In the genomic region with DNA sequence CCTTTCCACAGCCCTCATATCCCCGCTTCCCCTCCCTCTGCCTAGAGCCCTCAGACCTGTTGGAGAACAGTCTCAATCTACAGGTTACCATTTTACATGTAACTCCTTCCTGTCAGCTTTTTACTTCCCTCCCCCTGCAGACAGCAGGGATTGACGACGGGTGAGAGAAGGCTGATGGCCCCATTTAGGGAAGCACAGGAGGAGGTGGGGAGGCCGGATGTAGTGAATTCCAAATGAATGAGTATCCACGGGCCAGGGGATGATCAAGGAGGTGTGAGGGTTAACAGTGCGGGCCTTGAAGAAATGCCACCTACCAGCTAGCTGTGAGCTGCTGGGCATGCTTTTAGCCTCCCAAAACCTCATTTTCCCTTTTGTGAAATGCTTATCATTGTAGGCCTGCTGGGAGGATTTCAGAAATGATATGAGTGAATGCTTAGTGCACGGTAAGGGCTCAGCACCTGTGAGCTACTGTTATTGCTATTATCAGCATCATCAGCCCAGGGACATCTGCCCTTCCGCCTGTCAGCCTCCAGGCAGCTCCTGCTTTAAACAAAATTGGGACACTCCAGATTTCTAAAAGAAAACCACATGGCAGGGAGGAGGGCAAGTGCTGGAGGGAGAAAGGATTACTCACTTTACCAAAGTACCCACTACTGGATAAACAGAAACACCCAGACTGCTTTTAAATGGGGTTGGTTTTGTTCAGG, we compare ENCODE assay signal across 2 cellular contexts.
A peak's percentile ranks its signal among the peaks of the same experiment; 100 is the strongest.
TF ChIP-seq lines count a peak whose summit lies in the region.

No MANE protein-coding gene starts in this region.

TF ChIP-seq in A549, 52 proteins besides CTCF, POLR2A, EP300 and RAD21:
- TF ChIP-seq, protein P1, sequence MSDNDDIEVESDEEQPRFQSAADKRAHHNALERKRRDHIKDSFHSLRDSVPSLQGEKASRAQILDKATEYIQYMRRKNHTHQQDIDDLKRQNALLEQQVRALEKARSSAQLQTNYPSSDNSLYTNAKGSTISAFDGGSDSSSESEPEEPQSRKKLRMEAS (IDR thresholded peaks at IDR 0.05): no peak
- TF ChIP-seq SMC3 (IDR thresholded peaks at IDR 0.05) (no peak), JUNB (IDR thresholded peaks at IDR 0.05) (no peak), TP53 (CRISPR knock-in tag; IDR thresholded peaks at IDR 0.05) (no peak), ESRRA (IDR thresholded peaks at IDR 0.05; ENCODE audit: borderline replicate concordance, low read length) (no peak), HOXB13 (CRISPR knock-in tag; IDR thresholded peaks at IDR 0.05; ENCODE audit: low read depth) (no peak), NFE2L2 (conservative IDR thresholded peaks at IDR 0.05; ENCODE audit: low read length) (no peak), EHF (CRISPR knock-in tag; IDR thresholded peaks at IDR 0.05) (no peak), MYC (IDR thresholded peaks at IDR 0.05; ENCODE audit: borderline replicate concordance, low read length) (no peak), MAZ (IDR thresholded peaks at IDR 0.05; ENCODE audit: borderline replicate concordance, low read depth, low read length) (no peak)
- TF ChIP-seq, protein P2, sequence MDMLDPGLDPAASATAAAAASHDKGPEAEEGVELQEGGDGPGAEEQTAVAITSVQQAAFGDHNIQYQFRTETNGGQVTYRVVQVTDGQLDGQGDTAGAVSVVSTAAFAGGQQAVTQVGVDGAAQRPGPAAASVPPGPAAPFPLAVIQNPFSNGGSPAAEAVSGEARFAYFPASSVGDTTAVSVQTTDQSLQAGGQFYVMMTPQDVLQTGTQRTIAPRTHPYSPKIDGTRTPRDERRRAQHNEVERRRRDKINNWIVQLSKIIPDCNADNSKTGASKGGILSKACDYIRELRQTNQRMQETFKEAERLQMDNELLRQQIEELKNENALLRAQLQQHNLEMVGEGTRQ (IDR thresholded peaks at IDR 0.05): no peak
- TF ChIP-seq, protein P3, sequence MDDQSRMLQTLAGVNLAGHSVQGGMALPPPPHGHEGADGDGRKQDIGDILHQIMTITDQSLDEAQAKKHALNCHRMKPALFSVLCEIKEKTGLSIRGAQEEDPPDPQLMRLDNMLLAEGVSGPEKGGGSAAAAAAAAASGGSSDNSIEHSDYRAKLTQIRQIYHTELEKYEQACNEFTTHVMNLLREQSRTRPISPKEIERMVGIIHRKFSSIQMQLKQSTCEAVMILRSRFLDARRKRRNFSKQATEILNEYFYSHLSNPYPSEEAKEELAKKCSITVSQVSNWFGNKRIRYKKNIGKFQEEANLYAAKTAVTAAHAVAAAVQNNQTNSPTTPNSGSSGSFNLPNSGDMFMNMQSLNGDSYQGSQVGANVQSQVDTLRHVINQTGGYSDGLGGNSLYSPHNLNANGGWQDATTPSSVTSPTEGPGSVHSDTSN (IDR thresholded peaks at IDR 0.05): no peak

TF ChIP-seq in SK-N-SH, 30 proteins besides CTCF, POLR2A, EP300 and RAD21:
- no peak for TF ChIP-seq FOSL2 (IDR thresholded peaks at IDR 0.05; ENCODE audit: borderline replicate concordance, low read depth)
- 0 out of 2 replicates have a peak, but pooled peaks have one; percentile 30 for TF ChIP-seq SIN3A (IDR thresholded peaks at IDR 0.05; ENCODE audit: borderline replicate concordance, low read depth, low read length)
- no peak for TF ChIP-seq POLR2AphosphoS5 (IDR thresholded peaks at IDR 0.05; ENCODE audit: low read depth, low read length)
- TF ChIP-seq, protein P4, sequence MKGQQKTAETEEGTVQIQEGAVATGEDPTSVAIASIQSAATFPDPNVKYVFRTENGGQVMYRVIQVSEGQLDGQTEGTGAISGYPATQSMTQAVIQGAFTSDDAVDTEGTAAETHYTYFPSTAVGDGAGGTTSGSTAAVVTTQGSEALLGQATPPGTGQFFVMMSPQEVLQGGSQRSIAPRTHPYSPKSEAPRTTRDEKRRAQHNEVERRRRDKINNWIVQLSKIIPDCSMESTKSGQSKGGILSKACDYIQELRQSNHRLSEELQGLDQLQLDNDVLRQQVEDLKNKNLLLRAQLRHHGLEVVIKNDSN (IDR thresholded peaks at IDR 0.05; ENCODE audit: borderline replicate concordance, low read depth): 0 out of 2 replicates have a peak, but pooled peaks have one; percentile 7
- TF ChIP-seq, protein P3 (IDR thresholded peaks at IDR 0.05): peak; percentile 52
- 0 out of 2 replicates have a peak, but pooled peaks have one; percentile 19 for TF ChIP-seq TEAD4 (IDR thresholded peaks at IDR 0.05; ENCODE audit: borderline replicate concordance, insufficient read depth)
- TF ChIP-seq, protein P1 (IDR thresholded peaks at IDR 0.05; ENCODE audit: low read depth): 0 out of 2 replicates have a peak, but pooled peaks have one; percentile 38
- TF ChIP-seq EZH2phosphoT487 (IDR thresholded peaks at IDR 0.05; ENCODE audit: borderline replicate concordance, low read depth): no peak
- TF ChIP-seq, protein P2 (IDR thresholded peaks at IDR 0.05; ENCODE audit: borderline replicate concordance, low read depth, low read length): no peak
- TF ChIP-seq, protein P5, sequence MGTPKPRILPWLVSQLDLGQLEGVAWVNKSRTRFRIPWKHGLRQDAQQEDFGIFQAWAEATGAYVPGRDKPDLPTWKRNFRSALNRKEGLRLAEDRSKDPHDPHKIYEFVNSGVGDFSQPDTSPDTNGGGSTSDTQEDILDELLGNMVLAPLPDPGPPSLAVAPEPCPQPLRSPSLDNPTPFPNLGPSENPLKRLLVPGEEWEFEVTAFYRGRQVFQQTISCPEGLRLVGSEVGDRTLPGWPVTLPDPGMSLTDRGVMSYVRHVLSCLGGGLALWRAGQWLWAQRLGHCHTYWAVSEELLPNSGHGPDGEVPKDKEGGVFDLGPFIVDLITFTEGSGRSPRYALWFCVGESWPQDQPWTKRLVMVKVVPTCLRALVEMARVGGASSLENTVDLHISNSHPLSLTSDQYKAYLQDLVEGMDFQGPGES (IDR thresholded peaks at IDR 0.05; ENCODE audit: low read depth, low read length): no peak
- TF ChIP-seq, protein P6, sequence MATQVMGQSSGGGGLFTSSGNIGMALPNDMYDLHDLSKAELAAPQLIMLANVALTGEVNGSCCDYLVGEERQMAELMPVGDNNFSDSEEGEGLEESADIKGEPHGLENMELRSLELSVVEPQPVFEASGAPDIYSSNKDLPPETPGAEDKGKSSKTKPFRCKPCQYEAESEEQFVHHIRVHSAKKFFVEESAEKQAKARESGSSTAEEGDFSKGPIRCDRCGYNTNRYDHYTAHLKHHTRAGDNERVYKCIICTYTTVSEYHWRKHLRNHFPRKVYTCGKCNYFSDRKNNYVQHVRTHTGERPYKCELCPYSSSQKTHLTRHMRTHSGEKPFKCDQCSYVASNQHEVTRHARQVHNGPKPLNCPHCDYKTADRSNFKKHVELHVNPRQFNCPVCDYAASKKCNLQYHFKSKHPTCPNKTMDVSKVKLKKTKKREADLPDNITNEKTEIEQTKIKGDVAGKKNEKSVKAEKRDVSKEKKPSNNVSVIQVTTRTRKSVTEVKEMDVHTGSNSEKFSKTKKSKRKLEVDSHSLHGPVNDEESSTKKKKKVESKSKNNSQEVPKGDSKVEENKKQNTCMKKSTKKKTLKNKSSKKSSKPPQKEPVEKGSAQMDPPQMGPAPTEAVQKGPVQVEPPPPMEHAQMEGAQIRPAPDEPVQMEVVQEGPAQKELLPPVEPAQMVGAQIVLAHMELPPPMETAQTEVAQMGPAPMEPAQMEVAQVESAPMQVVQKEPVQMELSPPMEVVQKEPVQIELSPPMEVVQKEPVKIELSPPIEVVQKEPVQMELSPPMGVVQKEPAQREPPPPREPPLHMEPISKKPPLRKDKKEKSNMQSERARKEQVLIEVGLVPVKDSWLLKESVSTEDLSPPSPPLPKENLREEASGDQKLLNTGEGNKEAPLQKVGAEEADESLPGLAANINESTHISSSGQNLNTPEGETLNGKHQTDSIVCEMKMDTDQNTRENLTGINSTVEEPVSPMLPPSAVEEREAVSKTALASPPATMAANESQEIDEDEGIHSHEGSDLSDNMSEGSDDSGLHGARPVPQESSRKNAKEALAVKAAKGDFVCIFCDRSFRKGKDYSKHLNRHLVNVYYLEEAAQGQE (IDR thresholded peaks at IDR 0.05; ENCODE audit: low read depth, low read length): no peak
- TF ChIP-seq FOXM1 (IDR thresholded peaks at IDR 0.05; ENCODE audit: low read depth): no peak
- no peak for TF ChIP-seq NRF1 (IDR thresholded peaks at IDR 0.05; ENCODE audit: low read depth, low read length)
- TF ChIP-seq RXRA (IDR thresholded peaks at IDR 0.05; ENCODE audit: borderline replicate concordance, low read depth): no peak
- TF ChIP-seq GATA2 (CRISPR knock-in tag; IDR thresholded peaks at IDR 0.05): peak; percentile 97
- peak; percentile 86; the same call in 1 of the 2 replicates for TF ChIP-seq RCOR1 (IDR thresholded peaks at IDR 0.05; ENCODE audit: low read length)
- TF ChIP-seq MXI1 (IDR thresholded peaks at IDR 0.05; ENCODE audit: low read depth, low read length): peak; percentile 84
- TF ChIP-seq, protein P7, sequence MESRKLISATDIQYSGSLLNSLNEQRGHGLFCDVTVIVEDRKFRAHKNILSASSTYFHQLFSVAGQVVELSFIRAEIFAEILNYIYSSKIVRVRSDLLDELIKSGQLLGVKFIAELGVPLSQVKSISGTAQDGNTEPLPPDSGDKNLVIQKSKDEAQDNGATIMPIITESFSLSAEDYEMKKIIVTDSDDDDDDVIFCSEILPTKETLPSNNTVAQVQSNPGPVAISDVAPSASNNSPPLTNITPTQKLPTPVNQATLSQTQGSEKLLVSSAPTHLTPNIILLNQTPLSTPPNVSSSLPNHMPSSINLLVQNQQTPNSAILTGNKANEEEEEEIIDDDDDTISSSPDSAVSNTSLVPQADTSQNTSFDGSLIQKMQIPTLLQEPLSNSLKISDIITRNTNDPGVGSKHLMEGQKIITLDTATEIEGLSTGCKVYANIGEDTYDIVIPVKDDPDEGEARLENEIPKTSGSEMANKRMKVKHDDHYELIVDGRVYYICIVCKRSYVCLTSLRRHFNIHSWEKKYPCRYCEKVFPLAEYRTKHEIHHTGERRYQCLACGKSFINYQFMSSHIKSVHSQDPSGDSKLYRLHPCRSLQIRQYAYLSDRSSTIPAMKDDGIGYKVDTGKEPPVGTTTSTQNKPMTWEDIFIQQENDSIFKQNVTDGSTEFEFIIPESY (IDR thresholded peaks at IDR 0.05; ENCODE audit: borderline replicate concordance, low read depth): no peak
- TF ChIP-seq RFX5 (IDR thresholded peaks at IDR 0.05; ENCODE audit: low read length): no peak
- no peak for TF ChIP-seq ELF1 (IDR thresholded peaks at IDR 0.05)
- peak; percentile 69 for TF ChIP-seq CHD2 (IDR thresholded peaks at IDR 0.05; ENCODE audit: low read length, partially characterized antibody)
- no peak for TF ChIP-seq GABPA (IDR thresholded peaks at IDR 0.05; ENCODE audit: low read depth)
- TF ChIP-seq FOXJ3 (CRISPR knock-in tag; IDR thresholded peaks at IDR 0.05): peak; percentile 77; the same call in 1 of the 2 replicates
- TF ChIP-seq JUND (IDR thresholded peaks at IDR 0.05): peak; percentile 32
- no peak for TF ChIP-seq MEF2A (IDR thresholded peaks at IDR 0.05; ENCODE audit: borderline replicate concordance, low read depth)
- no peak for TF ChIP-seq YY1 (IDR thresholded peaks at IDR 0.05; ENCODE audit: low read depth)
- TF ChIP-seq TCF12 (IDR thresholded peaks at IDR 0.05): peak; percentile 89
- 0 out of 2 replicates have a peak, but pooled peaks have one; percentile 36 for TF ChIP-seq NFIC (IDR thresholded peaks at IDR 0.05; ENCODE audit: borderline replicate concordance)
- no peak for TF ChIP-seq SMC3 (IDR thresholded peaks at IDR 0.05; ENCODE audit: low read depth, low read length)
- no peak for TF ChIP-seq TAF1 (IDR thresholded peaks at IDR 0.05; ENCODE audit: borderline replicate concordance, low read depth, low read length)
